In the genomic region with DNA sequence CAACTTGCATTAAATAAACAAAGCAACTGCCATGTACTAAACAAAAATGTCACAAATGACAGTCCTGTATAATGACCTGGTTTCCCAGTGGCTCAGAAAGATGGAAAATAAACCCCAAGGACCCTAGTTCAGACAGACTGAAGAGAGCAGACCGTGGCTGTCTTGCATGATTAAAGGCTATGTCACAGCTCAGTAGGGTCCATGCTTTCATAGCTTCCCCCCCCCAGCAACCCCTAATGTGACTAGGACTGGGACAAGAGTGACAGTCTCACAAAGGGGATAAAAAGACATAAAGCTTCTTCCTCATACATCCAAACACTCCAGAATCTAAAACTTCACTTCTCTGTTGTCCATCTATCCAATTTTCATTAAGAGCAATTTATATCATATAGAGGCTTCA, we compare ENCODE assay signal across 12 cellular contexts.
DNase-seq lines count a peak whose midpoint lies in the region; ATAC-seq and TF ChIP-seq lines count a peak whose summit lies in the region.
"Had no signal": no experiment of that assay in that cellular context is flagged by ENCODE, and none has a peak within 500 bp of the region (broad histone marks: within the 10 kb centered on the region; RNA-seq: fewer than 3 reads in every experiment).

No MANE protein-coding gene starts in this region.

- intact Hi-C loops in body of pancreas (cut with DNase I), result no loop called here

- H3K9me3 Mint-ChIP-seq in activated T-cell treated with anti-CD3 and anti-CD28 coated beads, Interleukin-2, amount 50 U/mL, for 72 hours, result no peaks in the 10 kb centered on the region
- no peaks in the 10 kb centered on the region for H3K9me3 Mint-ChIP-seq in activated T-cell treated with anti-CD3 and anti-CD28 coated beads, Interleukin-2, amount 50 U/mL, for 4 hours

- no peaks in the 10 kb centered on the region for H3K9me3 ChIP-seq in body of pancreas
- no peaks in the 10 kb centered on the region for H3K9me3 ChIP-seq in mesodermal cell (ENCODE audit: control insufficient read depth, low read length)
- H3K9me3 ChIP-seq in thoracic aorta, result no peaks in the 10 kb centered on the region
- H3K9me3 ChIP-seq: upper lobe of right lung had no signal

- H3K27me3 ChIP-seq in body of pancreas (no peaks in the 10 kb centered on the region), thoracic aorta (replicated peaks; ENCODE audit: insufficient read depth) (no peaks in the 10 kb centered on the region)
- H3K27me3 ChIP-seq: upper lobe of right lung had no signal

- TF ChIP-seq POLR2A in body of pancreas (IDR thresholded peaks at IDR 0.05), result no peak

- H3K27ac Mint-ChIP-seq in activated T-cell treated with anti-CD3 and anti-CD28 coated beads, Interleukin-2, amount 50 U/mL, for 72 hours, result no peak overlapping the region

- peak overlapping the region in 3 of 4 donors; percentile 79 to 92 (median 83) for H3K27ac ChIP-seq in body of pancreas
- H3K27ac ChIP-seq in mesodermal cell (ENCODE audit: low read depth, low read length, severe bottlenecking), result peak overlapping the region; percentile 99
- peak overlapping the region; percentile 69 to 77 for H3K27ac ChIP-seq in thoracic aorta

- H3K4me3 ChIP-seq in body of pancreas (no peak overlapping the region), mesodermal cell (ENCODE audit: extremely low read depth, insufficient read depth, low read length, poor library complexity, severe bottlenecking) (peak overlapping the region; percentile 66), thoracic aorta (no peak overlapping the region)

- peak overlapping the region; percentile 91 for H3K4me3 Mint-ChIP-seq in activated T-cell treated with anti-CD3 and anti-CD28 coated beads, Interleukin-2, amount 50 U/mL, for 72 hours
- H3K4me3 Mint-ChIP-seq in activated T-cell treated with anti-CD3 and anti-CD28 coated beads, Interleukin-2, amount 50 U/mL, for 4 hours, result no peak overlapping the region

- 64 to 76% methylated on average over 1 of the region's 1 CpG for WGBS in body of pancreas, 2 donors
- WGBS in mesodermal cell (ENCODE audit: insufficient coverage in 2 of 2), 2 experiments, result 54% methylated on average over 1 of the region's 1 CpG; no CpG with 5 or more reads in 1 of the 2 experiments

- no peak for TF ChIP-seq CTCF in body of pancreas (IDR thresholded peaks at IDR 0.05)
- no peak for TF ChIP-seq CTCF in thoracic aorta (IDR thresholded peaks at IDR 0.05)
- TF ChIP-seq CTCF in GM13976 (IDR thresholded peaks at IDR 0.05; ENCODE audit: borderline replicate concordance, control extremely low read depth, extremely low read depth, insufficient read depth, missing control alignments), result no peak

- in situ Hi-C loops in GM13976 (cut with MboI; ENCODE audit: low sequenced_read_pairs, unreplicated experiment), result no loop called here

- peaks cover 31% of the 10 kb centered on the region for H3K4me1 Mint-ChIP-seq in activated T-cell treated with anti-CD3 and anti-CD28 coated beads, Interleukin-2, amount 50 U/mL, for 72 hours (ENCODE audit: low read depth)
- peaks cover 34% of the 10 kb centered on the region for H3K4me1 Mint-ChIP-seq in activated T-cell treated with anti-CD3 and anti-CD28 coated beads, Interleukin-2, amount 50 U/mL, for 4 hours (ENCODE audit: low read depth)

- H3K27me3 Mint-ChIP-seq in activated T-cell treated with anti-CD3 and anti-CD28 coated beads, Interleukin-2, amount 50 U/mL, for 72 hours (ENCODE audit: low read depth), result no peaks in the 10 kb centered on the region
- peaks cover 13% of the 10 kb centered on the region for H3K27me3 Mint-ChIP-seq in activated T-cell treated with anti-CD3 and anti-CD28 coated beads, Interleukin-2, amount 50 U/mL, for 4 hours (ENCODE audit: low read depth)

- no peaks in the 10 kb centered on the region for H3K36me3 ChIP-seq in body of pancreas (replicated peaks in 1 of 2; ENCODE audit: insufficient read depth in 1 of 2, low read depth in 2 of 2)
- peaks cover 13% of the 10 kb centered on the region for H3K36me3 ChIP-seq in mesodermal cell (ENCODE audit: control insufficient read depth, insufficient read depth, low read length)
- no peaks in the 10 kb centered on the region for H3K36me3 ChIP-seq in thoracic aorta
- H3K36me3 ChIP-seq: upper lobe of right lung had no signal

- no peaks in the 10 kb centered on the region for H3K36me3 Mint-ChIP-seq in activated T-cell treated with anti-CD3 and anti-CD28 coated beads, Interleukin-2, amount 50 U/mL, for 72 hours (ENCODE audit: insufficient read depth in 2 of 2)
- no peaks in the 10 kb centered on the region for H3K36me3 Mint-ChIP-seq in activated T-cell treated with anti-CD3 and anti-CD28 coated beads, Interleukin-2, amount 50 U/mL, for 4 hours (ENCODE audit: insufficient read depth)
- H3K36me3 Mint-ChIP-seq: activated naive CD4-positive, alpha-beta T cell treated with anti-CD3 and anti-CD28 coated beads, Interleukin-2, amount 50 U/mL, for 72 hours had no signal

- no peak for DNase-seq in activated T-cell treated with anti-CD3 and anti-CD28 coated beads, Interleukin-2, amount 50 U/mL, for 72 hours
- no peak for DNase-seq in activated T-cell treated with anti-CD3 and anti-CD28 coated beads, Interleukin-2, amount 50 U/mL, for 4 hours
- DNase-seq in body of pancreas (no peak), thoracic aorta (ENCODE audit: low spot score) (no peak), GM13976 (ENCODE audit: low spot score) (no peak)
- DNase-seq in stimulated activated naive CD8-positive, alpha-beta T cell treated with anti-CD3 and anti-CD28 coated beads, Interleukin-15, Interleukin-2, amounts not matched to agents 100 U/mL and 50 U/mL, for 24 hours, result no peak
- DNase-seq: activated CD4-positive, alpha-beta T cell treated with anti-CD3 and anti-CD28 coated beads, Interleukin-2, amount 50 U/mL, for 1 hour; GOT3 had no signal

- H3K4me1 ChIP-seq in body of pancreas (peaks cover 21% of the 10 kb centered on the region), mesodermal cell (ENCODE audit: control insufficient read depth, insufficient read depth, low read length, poor library complexity, severe bottlenecking) (peaks cover 21% of the 10 kb centered on the region), thoracic aorta (ENCODE audit: control insufficient read depth in 1 of 2, low read depth in 2 of 2) (peaks cover 5 to 18% of the 10 kb centered on the region in 2 donors)

- ATAC-seq in activated T-cell treated with anti-CD3 and anti-CD28 coated beads, Interleukin-2, amount 50 U/mL, for 72 hours (replicated peaks in 1 of 2), result no peak
- ATAC-seq in activated T-cell treated with anti-CD3 and anti-CD28 coated beads, Interleukin-2, amount 50 U/mL, for 4 hours, result no peak
- no peak for ATAC-seq in body of pancreas
- ATAC-seq in thoracic aorta (ENCODE audit: insufficient number of reproducible peaks, low FRiP score, low read depth), result no peak
- no peak for ATAC-seq in stimulated activated naive CD8-positive, alpha-beta T cell treated with anti-CD3 and anti-CD28 coated beads, Interleukin-15, Interleukin-2, amounts not matched to agents 100 U/mL and 50 U/mL, for 24 hours
- no peak for ATAC-seq in HG02885 (IDR thresholded peaks at IDR 0.05; ENCODE audit: poor library complexity, unreplicated experiment)
